ENCODE assay signal across 15 cellular contexts in genomic region chr19:4414800-4415251, GRCh38. TPM values are rescaled to one million over a fixed set of nuclear protein-coding genes. Genes with fewer than 3 reads are reported as not detected.
DNase-seq lines count a peak whose midpoint lies in the region; ATAC-seq, FAIRE-seq and TF ChIP-seq lines count a peak whose summit lies in the region.
"Had no signal": no experiment of that assay in that cellular context is flagged by ENCODE, and none has a peak within 500 bp of the region (broad histone marks: within the 10 kb centered on the region; RNA-seq: fewer than 3 reads in every experiment).

No MANE protein-coding gene starts in this region.

- DNase-seq in DMS 273 (lab: John Stamatoyannopoulos, UW; ENCODE audit: unreplicated experiment) (peak; percentile 77), SK-N-MC (ENCODE audit: low read depth, low spot score) (no peak), foreskin fibroblast (peak; percentile 32 to 65), pancreas (no peak), HuH-7 (ENCODE audit: low spot score) (no peak), activated gamma-delta T cell treated with Interleukin-2 at 50 U/mL for 16 hours (no peak), immature natural killer cell (no peak)
- DNase-seq: activated CD4-positive, alpha-beta T cell treated with anti-CD3 and anti-CD28 coated beads for 1 hour; activated T-cell treated with anti-CD3 and anti-CD28 coated beads, Interleukin-2, amount 50 U/mL, for 72 hours had no signal

- peaks cover 0 to 4% (median 0%) of the 10 kb centered on the region in 3 donors for H3K4me1 ChIP-seq in pancreas
- H3K4me1 ChIP-seq: breast epithelium had no signal

- H3K27me3 ChIP-seq in pancreas, result no peaks in the 10 kb centered on the region
- H3K27me3 ChIP-seq: breast epithelium had no signal

- no peak overlapping the region for H3K4me3 Mint-ChIP-seq in immature natural killer cell
- H3K4me3 Mint-ChIP-seq: activated T-cell treated with anti-CD3 and anti-CD28 coated beads, Interleukin-2, amount 50 U/mL, for 72 hours; B cell; natural killer cell treated with Interleukin-12 subunit alpha and Interleukin-12 subunit beta and Interleukin-15 and Interleukin-18, amount 100 ng/mL, for 72 hours had no signal

- no peaks in the 10 kb centered on the region for H3K9me3 Mint-ChIP-seq in immature natural killer cell
- H3K9me3 Mint-ChIP-seq: activated T-cell treated with anti-CD3 and anti-CD28 coated beads, Interleukin-2, amount 50 U/mL, for 72 hours; natural killer cell treated with Interleukin-12 subunit alpha and Interleukin-12 subunit beta and Interleukin-15 and Interleukin-18, amount 100 ng/mL, for 72 hours had no signal

- H3K27ac ChIP-seq in SK-N-MC (peak overlapping the region; percentile 30; the same call in 1 of the 2 replicates), pancreas (no peak overlapping the region)
- H3K27ac ChIP-seq: breast epithelium had no signal

- ATAC-seq in pancreas (peak in 3 of 4 donors; percentile 35 to 62 (median 57)), GM21390 (IDR thresholded peaks at IDR 0.05; ENCODE audit: unreplicated experiment) (no peak)
- ATAC-seq: activated T-cell treated with anti-CD3 and anti-CD28 coated beads, Interleukin-2, amount 50 U/mL, for 72 hours; esophagus mucosa; natural killer cell treated with Interleukin-12 subunit alpha and Interleukin-12 subunit beta and Interleukin-15 and Interleukin-18, amount 100 ng/mL, for 72 hours had no signal

- TF ChIP-seq CTCF in foreskin fibroblast (IDR thresholded peaks at IDR 0.05; ENCODE audit: low read depth, low read length) (peak; percentile 3), pancreas (IDR thresholded peaks at IDR 0.05) (no peak)

- WGBS in pancreas, 2 donors, result 29 to 33% methylated on average over 9 of the region's 9 CpGs

- H3K27ac Mint-ChIP-seq in immature natural killer cell, result peak overlapping the region in 2 of 6 donors; percentile 25 to 57
- H3K27ac Mint-ChIP-seq: activated T-cell treated with anti-CD3 and anti-CD28 coated beads, Interleukin-2, amount 50 U/mL, for 72 hours; B cell; natural killer cell treated with Interleukin-12 subunit alpha and Interleukin-12 subunit beta and Interleukin-15 and Interleukin-18, amount 100 ng/mL, for 72 hours had no signal

- H3K9me3 ChIP-seq in SK-N-MC (ENCODE audit: low read depth, low read length) (no peaks in the 10 kb centered on the region), pancreas (no peaks in the 10 kb centered on the region)
- H3K9me3 ChIP-seq: breast epithelium had no signal

- no peak for FAIRE-seq in pancreas (lab: Jason Lieb, UNC)
- FAIRE-seq: islet of Langerhans had no signal

- H3K36me3 Mint-ChIP-seq in immature natural killer cell, result peaks cover 0 to 4% (median 0%) of the 10 kb centered on the region in 3 donors

- H3K36me3 ChIP-seq in SK-N-MC (ENCODE audit: insufficient read depth, low read length), result peaks cover 64% of the 10 kb centered on the region
- no peaks in the 10 kb centered on the region for H3K36me3 ChIP-seq in pancreas
- H3K36me3 ChIP-seq: breast epithelium had no signal

- no peaks in the 10 kb centered on the region for H3K4me1 Mint-ChIP-seq in immature natural killer cell
- H3K4me1 Mint-ChIP-seq: B cell had no signal

- no peak overlapping the region for H3K4me3 ChIP-seq in SK-N-MC
- H3K4me3 ChIP-seq in foreskin fibroblast (ENCODE audit: low read depth in 1 of 2, low read length in 2 of 2), result peak overlapping the region in 1 of 2 donors; percentile 37
- H3K4me3 ChIP-seq in pancreas, result no peak overlapping the region
- H3K4me3 ChIP-seq: breast epithelium had no signal

- H3K27me3 Mint-ChIP-seq in immature natural killer cell (ENCODE audit: low read depth in 3 of 3), result peaks cover 0 to 3% (median 0%) of the 10 kb centered on the region in 3 donors
- H3K27me3 Mint-ChIP-seq: B cell; natural killer cell treated with Interleukin-12 subunit alpha and Interleukin-12 subunit beta and Interleukin-15 and Interleukin-18, amount 100 ng/mL, for 72 hours had no signal

- H3K9ac ChIP-seq in SK-N-MC (ENCODE audit: insufficient read length), result peak overlapping the region; percentile 20

- intact Hi-C loops in pancreas (cut with DNase I), result no loop called here

RNA-seq across cellular contexts. Expression of gene CHAF1A, which starts 12.4 kb away (rescaled TPM):
- 1 to 10 TPM; 2.8 to 5.0 (median 3.9) TPM for total RNA-seq in pancreas
- polyA plus RNA-seq in pancreas, result 1 to 10 TPM; 3.8 to 4.3 TPM
- polyA plus RNA-seq in immature natural killer cell, result 1 to 10 TPM; 1.5 to 8.5 (median 2.9) TPM

RNA-seq across cellular contexts. Expression of gene SH3GL1, which starts 14.5 kb away (rescaled TPM):
- total RNA-seq in pancreas, result 10 to 100 TPM; 25.9 to 31.1 (median 27.5) TPM
- polyA plus RNA-seq in pancreas (10 to 100 TPM; 27.1 to 34.2 TPM), immature natural killer cell (10 to 100 TPM; 13.8 to 24.6 (median 18.4) TPM)

RNA-seq across cellular contexts. Expression of gene UBXN6, which starts 42.8 kb away (rescaled TPM):
- total RNA-seq in pancreas, result 10 to 100 TPM; 57.2 to 79.3 (median 67.0) TPM
- polyA plus RNA-seq in pancreas (100 to 1,000 TPM; 110 to 130 TPM), immature natural killer cell (1 to 10 TPM; 4.7 to 8.3 (median 6.3) TPM)

RNA-seq across cellular contexts. Expression of gene HDGFL2, which starts 57.3 kb away (rescaled TPM):
- 10 to 100 TPM; 12.8 to 23.4 (median 16.3) TPM for total RNA-seq in pancreas
- 10 to 100 TPM; 32.8 to 32.9 TPM for polyA plus RNA-seq in pancreas
- 10 to 100 TPM in 2 of 3 donors, 1 to 10 TPM in 1; 7.3 to 32.5 (median 16.1) TPM for polyA plus RNA-seq in immature natural killer cell

Comparison
In these comparisons a context has a peak if more than half of its experiments do, and no peak if none do; other contexts are left out.
1. DNase-seq: peak in DMS 273 (single experiment) and foreskin fibroblast (2 of 2); none in SK-N-MC (single experiment), pancreas (0 of 6), HuH-7 (single experiment), activated gamma-delta T cell treated with Interleukin-2 at 50 U/mL for 16 hours (single experiment) and immature natural killer cell (0 of 3).
2. RNA of gene UBXN6, which starts 42.8 kb away (polyA plus RNA-seq): 110 to 130 TPM in pancreas; 4.7 to 8.3 TPM in immature natural killer cell; every median in the first group is over 10 times any median in the second.